21 cellular contexts compared by ENCODE assay signal in genomic region chr7:70400829-70401380, GRCh38.
"Had no signal": no experiment of that assay in that cellular context is flagged by ENCODE, and none has a peak within 500 bp of the region (broad histone marks: within the 10 kb centered on the region; RNA-seq: fewer than 3 reads in every experiment).

No MANE protein-coding gene starts in this region.

- H3K36me3 Mint-ChIP-seq: activated naive CD8-positive, alpha-beta T cell treated with anti-CD3 and anti-CD28 coated beads for 36 hours had no signal

- H3K9me3 ChIP-seq: heart left ventricle, neutrophil, ovary had no signal

- H3K9me3 Mint-ChIP-seq: activated B cell treated with CpG ODN at 0.5 μM for 24 hours; activated naive CD8-positive, alpha-beta T cell treated with anti-CD3 and anti-CD28 coated beads for 36 hours; activated T-cell treated with anti-CD3 and anti-CD28 coated beads, Interleukin-2, amount 50 U/mL, for 24 hours; activated T-helper 17 cell treated with anti-CD3 and anti-CD28 coated beads, Interleukin-2, amount 50 U/mL, for 72 hours; effector memory CD8-positive, alpha-beta T cell had no signal

- ATAC-seq: activated CD4-positive, alpha-beta T cell treated with anti-CD3 and anti-CD28 coated beads for 36 hours; activated T-helper 17 cell treated with anti-CD3 and anti-CD28 coated beads, Interleukin-2, amount 50 U/mL, for 72 hours; effector memory CD8-positive, alpha-beta T cell; esophagus mucosa; heart left ventricle; left ventricle myocardium superior; right cardiac atrium; stimulated activated naive CD8-positive, alpha-beta T cell treated with anti-CD3 and anti-CD28 coated beads, Interleukin-15, Interleukin-2, amounts not matched to agents 100 U/mL and 50 U/mL, for 24 hours had no signal

- H3K27ac ChIP-seq: heart left ventricle, neutrophil, ovary had no signal

- H3K27ac Mint-ChIP-seq: activated B cell treated with CpG ODN at 0.5 μM for 24 hours; activated CD4-positive, alpha-beta T cell treated with anti-CD3 and anti-CD28 coated beads for 36 hours; activated naive CD8-positive, alpha-beta T cell treated with anti-CD3 and anti-CD28 coated beads for 36 hours; activated T-cell treated with anti-CD3 and anti-CD28 coated beads, Interleukin-2, amount 50 U/mL, for 24 hours; activated T-helper 17 cell treated with anti-CD3 and anti-CD28 coated beads, Interleukin-2, amount 50 U/mL, for 72 hours; effector memory CD8-positive, alpha-beta T cell; nephron had no signal

- H3K27me3 ChIP-seq: heart left ventricle, neutrophil, ovary had no signal

- DNase-seq: activated B cell treated with CpG ODN at 0.5 μM for 24 hours; activated CD4-positive, alpha-beta T cell treated with anti-CD3 and anti-CD28 coated beads for 36 hours; activated CD4-positive, alpha-beta T cell treated with anti-CD3 and anti-CD28 coated beads, Interleukin-2, amount 50 U/mL, for 4 hours; activated CD8-positive, alpha-beta memory T cell treated with anti-CD3 and anti-CD28 coated beads for 24 hours; activated CD8-positive, alpha-beta memory T cell treated with anti-CD3 and anti-CD28 coated beads, Interleukin-2, amount 50 U/mL, for 4 hours; activated naive CD8-positive, alpha-beta T cell treated with anti-CD3 and anti-CD28 coated beads for 36 hours; activated T-cell treated with anti-CD3 and anti-CD28 coated beads, Interleukin-2, amount 50 U/mL, for 24 hours; central memory CD4-positive, alpha-beta T cell; effector memory CD8-positive, alpha-beta T cell; heart left ventricle; left ventricle myocardium superior; mammary epithelial cell; ovary; right cardiac atrium; stimulated activated CD4-positive, alpha-beta T cell treated with anti-CD3 and anti-CD28 coated beads, Interleukin-4, amount 100 ng/mL, for 24 hours; stimulated activated naive CD8-positive, alpha-beta T cell treated with anti-CD3 and anti-CD28 coated beads, Interleukin-15, Interleukin-2, amounts not matched to agents 100 U/mL and 50 U/mL, for 24 hours; T-helper 9 cell had no signal

- H3K36me3 ChIP-seq: heart left ventricle, neutrophil, ovary had no signal

- H3K4me1 Mint-ChIP-seq: activated CD4-positive, alpha-beta T cell treated with anti-CD3 and anti-CD28 coated beads for 36 hours; activated naive CD8-positive, alpha-beta T cell treated with anti-CD3 and anti-CD28 coated beads for 36 hours; activated T-helper 17 cell treated with anti-CD3 and anti-CD28 coated beads, Interleukin-2, amount 50 U/mL, for 72 hours had no signal

- H3K27me3 Mint-ChIP-seq: activated B cell treated with CpG ODN at 0.5 μM for 24 hours; activated naive CD8-positive, alpha-beta T cell treated with anti-CD3 and anti-CD28 coated beads for 36 hours; activated T-cell treated with anti-CD3 and anti-CD28 coated beads, Interleukin-2, amount 50 U/mL, for 24 hours; activated T-helper 17 cell treated with anti-CD3 and anti-CD28 coated beads, Interleukin-2, amount 50 U/mL, for 72 hours had no signal

- H3K4me1 ChIP-seq: heart left ventricle had no signal

- H3K4me3 Mint-ChIP-seq: activated B cell treated with CpG ODN at 0.5 μM for 24 hours; activated CD4-positive, alpha-beta T cell treated with anti-CD3 and anti-CD28 coated beads for 36 hours; activated naive CD8-positive, alpha-beta T cell treated with anti-CD3 and anti-CD28 coated beads for 36 hours; activated T-cell treated with anti-CD3 and anti-CD28 coated beads, Interleukin-2, amount 50 U/mL, for 24 hours; activated T-helper 17 cell treated with anti-CD3 and anti-CD28 coated beads, Interleukin-2, amount 50 U/mL, for 72 hours; effector memory CD8-positive, alpha-beta T cell; nephron had no signal

- H3K4me3 ChIP-seq: heart left ventricle, ovary had no signal
